14 cellular contexts compared by ENCODE assay signal in genomic region chr2:172087780-172088244, GRCh38. TPM values are rescaled to one million over a fixed set of nuclear protein-coding genes. Genes with fewer than 3 reads are reported as not detected.
DNase-seq lines count a peak whose midpoint lies in the region; ATAC-seq and TF ChIP-seq lines count a peak whose summit lies in the region.
"Had no signal": no experiment of that assay in that cellular context is flagged by ENCODE, and none has a peak within 500 bp of the region (broad histone marks: within the 10 kb centered on the region; RNA-seq: fewer than 3 reads in every experiment).

No MANE protein-coding gene starts in this region.

- POLR2A ChIA-PET in activated naive CD8-positive, alpha-beta T cell treated with anti-CD3 and anti-CD28 coated beads, Interleukin-2, amount 10 ng/mL, durations not matched to agents 7 days and 5 days (lab: Charles Lee) = no interaction called here

- no peak for DNase-seq in AG09309 (ENCODE audit: low read depth)
- DNase-seq in GM20000 (ENCODE audit: low spot score) = peak; percentile 28
- DNase-seq in activated naive CD8-positive, alpha-beta T cell treated with anti-CD3 and anti-CD28 coated beads, Interleukin-2, amount 10 ng/mL, durations not matched to agents 7 days and 5 days = no peak
- no peak for DNase-seq in naive B cell
- DNase-seq in NCI-H2029 (lab: John Stamatoyannopoulos, UW) = no peak
- DNase-seq: Karpas-422, left lung, NCI-H446 treated with DMSO at 0.1 percent for 48 hours had no signal

- H3K9me3 Mint-ChIP-seq in activated naive CD8-positive, alpha-beta T cell treated with anti-CD3 and anti-CD28 coated beads, Interleukin-2, amount 10 ng/mL, durations not matched to agents 7 days and 5 days = no peaks in the 10 kb centered on the region
- H3K9me3 Mint-ChIP-seq in naive B cell = peaks cover 2 to 48% (median 32%) of the 10 kb centered on the region in 7 donors

- no peak for ATAC-seq in activated naive CD8-positive, alpha-beta T cell treated with anti-CD3 and anti-CD28 coated beads, Interleukin-2, amount 10 ng/mL, durations not matched to agents 7 days and 5 days (ENCODE audit: low read depth)
- no peak for ATAC-seq in naive B cell (ENCODE audit: low read depth in 2 of 2)
- no peak for ATAC-seq in GM18502 (IDR thresholded peaks at IDR 0.05; ENCODE audit: poor library complexity, unreplicated experiment)
- ATAC-seq in GM21360 (IDR thresholded peaks at IDR 0.05; ENCODE audit: unreplicated experiment) = no peak
- no peak for ATAC-seq in GM19467 (IDR thresholded peaks at IDR 0.05; ENCODE audit: unreplicated experiment)
- ATAC-seq: left lung had no signal

- peaks cover 2% of the 10 kb centered on the region for H3K36me3 Mint-ChIP-seq in activated naive CD8-positive, alpha-beta T cell treated with anti-CD3 and anti-CD28 coated beads, Interleukin-2, amount 10 ng/mL, durations not matched to agents 7 days and 5 days
- peaks cover 7 to 16% of the 10 kb centered on the region in 2 donors for H3K36me3 Mint-ChIP-seq in naive B cell

- H3K27ac Mint-ChIP-seq in activated naive CD8-positive, alpha-beta T cell treated with anti-CD3 and anti-CD28 coated beads, Interleukin-2, amount 10 ng/mL, durations not matched to agents 7 days and 5 days = peak overlapping the region; percentile 78
- H3K27ac Mint-ChIP-seq in naive B cell = peak overlapping the region in 4 of 6 donors; percentile 84 to 99 (median 94)

- H3K27me3 Mint-ChIP-seq in activated naive CD8-positive, alpha-beta T cell treated with anti-CD3 and anti-CD28 coated beads, Interleukin-2, amount 10 ng/mL, durations not matched to agents 7 days and 5 days = peaks cover 98% of the 10 kb centered on the region
- H3K27me3 Mint-ChIP-seq in naive B cell = peaks cover 72 to 88% (median 88%) of the 10 kb centered on the region in 3 donors

- H3K4me1 Mint-ChIP-seq in activated naive CD8-positive, alpha-beta T cell treated with anti-CD3 and anti-CD28 coated beads, Interleukin-2, amount 10 ng/mL, durations not matched to agents 7 days and 5 days = peaks cover 44% of the 10 kb centered on the region
- H3K4me1 Mint-ChIP-seq in naive B cell = peaks cover 19 to 40% (median 28%) of the 10 kb centered on the region in 3 donors

- TF ChIP-seq CTCF in AG09309 (IDR thresholded peaks at IDR 0.05; ENCODE audit: control insufficient read depth, insufficient read depth, low read depth, low read length, missing control alignments) = no peak
- TF ChIP-seq CTCF in GM20000 (IDR thresholded peaks at IDR 0.05; ENCODE audit: extremely low read depth, missing control alignments) = no peak

- H3K4me3 Mint-ChIP-seq in activated naive CD8-positive, alpha-beta T cell treated with anti-CD3 and anti-CD28 coated beads, Interleukin-2, amount 10 ng/mL, durations not matched to agents 7 days and 5 days = peak overlapping the region; percentile 35
- peak overlapping the region in 6 of 8 donors; percentile 31 to 84 (median 52) for H3K4me3 Mint-ChIP-seq in naive B cell

- H3K4me3 ChIP-seq in AG09309 (ENCODE audit: control insufficient read depth, low read depth, low read length) = peak overlapping the region; percentile 72
- H3K4me3 ChIP-seq: left lung, right atrium auricular region, SJSA1 had no signal

RNA-seq across cellular contexts. Expression of gene DLX1, which starts 2.5 kb away (rescaled TPM):
- not detected for total RNA-seq in activated naive CD8-positive, alpha-beta T cell treated with anti-CD3 and anti-CD28 coated beads, Interleukin-2, amount 10 ng/mL, durations not matched to agents 7 days and 5 days
- not detected for polyA plus RNA-seq in naive B cell (ENCODE audit: low read depth in 6 of 6)
- total RNA-seq: activated CD8-positive, alpha-beta memory T cell treated with anti-CD3 and anti-CD28 coated beads for 36 hours; left lung; right atrium auricular region had no signal

RNA-seq across cellular contexts. Expression of gene DLX2, which starts 14.9 kb away (rescaled TPM):
- total RNA-seq in activated naive CD8-positive, alpha-beta T cell treated with anti-CD3 and anti-CD28 coated beads, Interleukin-2, amount 10 ng/mL, durations not matched to agents 7 days and 5 days = not detected
- polyA plus RNA-seq in naive B cell (ENCODE audit: low read depth in 6 of 6) = not detected
- total RNA-seq: activated CD8-positive, alpha-beta memory T cell treated with anti-CD3 and anti-CD28 coated beads for 36 hours; left lung; right atrium auricular region had no signal
